Comparison of ENCODE assay signal across 8 cellular contexts in the genomic region with DNA sequence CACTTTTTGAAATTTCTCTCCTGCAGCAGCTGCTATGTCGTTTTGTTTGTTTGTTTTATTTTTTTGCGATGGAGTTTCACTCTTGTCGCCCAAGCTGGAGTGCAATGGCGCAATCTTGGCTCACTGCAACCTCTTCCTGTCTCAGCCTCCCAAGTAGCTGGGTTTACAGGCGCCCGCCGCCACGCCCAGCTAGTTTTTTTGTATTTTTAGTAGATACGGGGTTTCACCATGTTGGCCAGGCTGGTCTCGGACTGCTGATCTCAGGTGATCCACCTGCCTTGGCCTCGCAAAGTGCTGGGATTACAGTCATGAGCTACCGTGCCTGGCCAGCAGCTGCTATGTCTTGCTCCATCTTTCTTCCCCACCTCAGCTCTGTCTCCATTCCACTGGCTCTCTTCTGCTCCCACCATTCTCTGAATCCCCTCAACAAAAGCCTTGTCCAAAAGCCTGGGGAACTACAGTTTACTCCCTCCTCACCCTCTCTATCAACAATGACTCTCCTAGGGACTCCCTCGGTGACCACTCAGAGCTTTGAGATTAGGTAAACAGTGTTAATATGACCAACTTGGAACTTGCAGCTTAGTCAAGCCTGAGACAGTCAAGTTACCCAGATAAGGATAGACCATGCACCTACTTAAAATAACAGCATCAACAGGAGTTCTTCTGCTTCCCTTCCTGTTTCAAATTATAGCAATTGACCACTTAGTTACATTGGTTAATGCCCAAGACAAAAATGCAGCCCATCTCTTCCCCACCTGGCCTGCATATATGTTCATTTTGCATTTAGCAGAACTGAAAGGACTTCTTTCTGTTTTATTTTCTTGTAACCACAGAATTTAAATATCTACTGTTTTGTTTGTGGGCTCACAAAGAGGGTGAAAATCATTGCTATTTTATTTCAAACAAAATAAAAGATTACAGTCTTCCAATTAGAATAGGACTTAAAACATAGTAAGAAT.
DNase-seq lines count a peak whose midpoint lies in the region; ATAC-seq lines count a peak whose summit lies in the region.

No MANE protein-coding gene starts in this region.

- no peaks in the 10 kb centered on the region for H4K20me1 ChIP-seq in Karpas-422 (ENCODE audit: insufficient read depth, low read depth, low read length)

- H3K4me3 ChIP-seq in Karpas-422 (ENCODE audit: low read length), result peak overlapping the region; percentile 11; the same call in 1 of the 2 replicates
- no peak overlapping the region for H3K4me3 ChIP-seq in mucosa of rectum (ENCODE audit: low read length in 2 of 2)

- H3K4me1 ChIP-seq in Karpas-422 (ENCODE audit: low read length), result peaks cover 25% of the 10 kb centered on the region
- no peaks in the 10 kb centered on the region for H3K4me1 ChIP-seq in mucosa of rectum (ENCODE audit: control insufficient read depth in 2 of 2, insufficient read depth in 2 of 2, low read length in 2 of 2)

- H3K36me3 ChIP-seq in Karpas-422 (ENCODE audit: insufficient read depth, low read length) (no peaks in the 10 kb centered on the region), mucosa of rectum (ENCODE audit: control insufficient read depth in 2 of 2, insufficient read depth in 2 of 2, low read length in 2 of 2) (no peaks in the 10 kb centered on the region)

- ATAC-seq in GM18873 (IDR thresholded peaks at IDR 0.05; ENCODE audit: low FRiP score, unreplicated experiment) (peak; percentile 82), HG02610 (IDR thresholded peaks at IDR 0.05; ENCODE audit: unreplicated experiment) (peak; percentile 83)

- no peak for DNase-seq in Karpas-422
- no peak for DNase-seq in AG08395 (ENCODE audit: low spot score)
- DNase-seq in activated CD4-positive, alpha-beta T cell treated with anti-CD3 and anti-CD28 coated beads for 48 hours, result no peak
- DNase-seq in NCI-H2171 treated with DMSO at 0.1 percent for 48 hours (lab: John Stamatoyannopoulos, UW), result no peak
- DNase-seq in SW 1271 (lab: John Stamatoyannopoulos, UW), result no peak

- no peaks in the 10 kb centered on the region for H3K79me2 ChIP-seq in Karpas-422 (ENCODE audit: low read length)

- H3K27ac ChIP-seq in Karpas-422 (ENCODE audit: low read length) (peak overlapping the region; percentile 67), mucosa of rectum (ENCODE audit: low read depth in 2 of 2, low read length in 2 of 2) (peak overlapping the region; percentile 25)

- H3K4me2 ChIP-seq in Karpas-422 (ENCODE audit: low read depth, low read length, poor library complexity, severe bottlenecking), result peak overlapping the region; percentile 31

- H3K27me3 ChIP-seq in Karpas-422 (ENCODE audit: low read length) (no peaks in the 10 kb centered on the region), mucosa of rectum (ENCODE audit: control insufficient read depth in 2 of 2, insufficient read depth in 2 of 2, low read length in 2 of 2) (no peaks in the 10 kb centered on the region)

- no peaks in the 10 kb centered on the region for H3K9me2 ChIP-seq in Karpas-422 (replicated peaks; ENCODE audit: insufficient read depth, low read length)

- H3K9me3 ChIP-seq in Karpas-422 (ENCODE audit: low read length) (no peaks in the 10 kb centered on the region), mucosa of rectum (ENCODE audit: control insufficient read depth in 2 of 2, low read length in 2 of 2) (no peaks in the 10 kb centered on the region)

- H3K9ac ChIP-seq in Karpas-422 (ENCODE audit: low read length) (no peak overlapping the region), mucosa of rectum (ENCODE audit: low read depth in 1 of 2, low read length in 2 of 2) (no peak overlapping the region)

- H2AFZ ChIP-seq in Karpas-422 (ENCODE audit: low read length), result peak overlapping the region; percentile 65; the same call in 1 of the 2 replicates
